ENCODE assay signal across 12 cellular contexts in the genomic region with DNA sequence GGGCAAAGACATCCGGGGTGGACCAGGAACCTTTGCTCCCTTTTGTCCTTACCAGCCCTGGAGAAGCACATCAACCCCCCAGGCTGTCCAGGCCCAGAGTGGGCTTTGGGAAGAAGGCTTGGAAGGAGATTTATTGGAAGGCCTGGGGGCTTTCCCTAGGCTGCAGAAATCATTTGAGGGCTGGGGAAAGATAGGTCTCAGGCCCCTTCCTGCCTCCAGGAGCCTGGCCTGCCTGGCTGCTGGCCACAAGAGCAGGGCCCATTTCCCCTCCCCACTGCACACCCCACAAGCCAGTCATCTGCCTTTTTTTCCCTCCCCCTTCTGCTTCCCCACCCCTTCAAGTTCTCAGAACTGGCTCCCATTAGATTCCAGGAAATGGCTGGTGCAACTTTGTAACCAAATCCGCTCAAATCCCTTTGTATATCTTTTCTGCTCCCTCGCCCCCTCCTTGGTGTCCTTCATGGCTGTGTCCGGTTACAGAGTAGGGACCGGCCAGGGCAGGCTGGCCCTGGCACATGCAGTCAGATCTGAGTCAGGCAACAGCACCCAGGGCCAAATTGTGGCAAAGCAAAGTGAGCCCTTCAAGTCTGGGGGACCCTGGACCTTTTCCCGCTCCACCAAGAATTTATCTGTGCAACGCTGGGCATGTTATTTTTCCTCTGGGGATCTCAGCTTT. TPM values are rescaled to one million over a fixed set of nuclear protein-coding genes. Genes with fewer than 3 reads are reported as not detected.
DNase-seq lines count a peak whose midpoint lies in the region; ATAC-seq and TF ChIP-seq lines count a peak whose summit lies in the region.
"Had no signal": no experiment of that assay in that cellular context is flagged by ENCODE, and none has a peak within 500 bp of the region (broad histone marks: within the 10 kb centered on the region; RNA-seq: fewer than 3 reads in every experiment).

No MANE protein-coding gene starts in this region.

- intact Hi-C loops in dorsolateral prefrontal cortex (cut with DNase I), result no loop called here

- H3K4me1 ChIP-seq in SJCRH30, result peaks cover 20% of the 10 kb centered on the region

- H3K4me3 ChIP-seq in SJCRH30, result no peak overlapping the region
- H3K4me3 ChIP-seq in coronary artery, result no peak overlapping the region
- no peak overlapping the region for H3K4me3 ChIP-seq in retinal pigment epithelial cell (ENCODE audit: low read length)
- H3K4me3 ChIP-seq in dorsolateral prefrontal cortex, result no peak overlapping the region

- no peaks in the 10 kb centered on the region for H3K27me3 ChIP-seq in SJCRH30
- H3K27me3 ChIP-seq in dorsolateral prefrontal cortex, result no peaks in the 10 kb centered on the region

- peak overlapping the region; percentile 23; the same call in 1 of the 2 replicates for H3K27ac ChIP-seq in SJCRH30
- peak overlapping the region; percentile 3 to 20 for H3K27ac ChIP-seq in coronary artery
- H3K27ac ChIP-seq in dorsolateral prefrontal cortex, result no peak overlapping the region

- no peaks in the 10 kb centered on the region for H3K36me3 ChIP-seq in SJCRH30

- ATAC-seq in GM19324 (IDR thresholded peaks at IDR 0.05; ENCODE audit: low FRiP score, unreplicated experiment), result no peak

- H3K9me3 ChIP-seq in SJCRH30 (replicated peaks), result no peaks in the 10 kb centered on the region

- TF ChIP-seq CTCF in coronary artery (IDR thresholded peaks at IDR 0.05), result no peak
- TF ChIP-seq CTCF in retinal pigment epithelial cell (conservative IDR thresholded peaks at IDR 0.05; ENCODE audit: low read depth, low read length), result no peak
- no peak for TF ChIP-seq CTCF in dorsolateral prefrontal cortex (IDR thresholded peaks at IDR 0.05 in 54 of 56, conservative IDR thresholded peaks at IDR 0.05 in 2 of 56; ENCODE audit: low read depth in 1 of 56, partially characterized antibody in 56 of 56)

- peak; percentile 39 for DNase-seq in GF-D8 (lab: John Stamatoyannopoulos, UW)
- peak; percentile 59 to 79 for DNase-seq in SJCRH30
- no peak for DNase-seq in coronary artery (ENCODE audit: low spot score)
- peak; percentile 24 for DNase-seq in retinal pigment epithelial cell (ENCODE audit: low read depth)
- no peak for DNase-seq in anterior cingulate cortex (lab: John Stamatoyannopoulos, UW)
- DNase-seq in dorsolateral prefrontal cortex, result no peak
- DNase-seq in activated CD8-positive, alpha-beta memory T cell treated with anti-CD3 and anti-CD28 coated beads, Interleukin-2, amount 50 U/mL, for 48 hours, result no peak
- DNase-seq: activated CD4-positive, CD25-positive, alpha-beta regulatory T cell; NCI-H226 had no signal

RNA-seq across cellular contexts. Expression of a gene that starts 20.8 kb away (rescaled TPM):
- not detected in 2 replicates for total RNA-seq in SJCRH30 (2014; rRNA removed; shearing (Covaris generic))
- total RNA-seq in dorsolateral prefrontal cortex, result not detected
- total RNA-seq: H1, mucosa of gallbladder had no signal

Comparison
In these comparisons a context has a peak if more than half of its experiments do, and no peak if none do; other contexts are left out.
1. DNase-seq: peak in GF-D8 (single experiment), SJCRH30 (2 of 2) and retinal pigment epithelial cell (single experiment); none in coronary artery (single experiment), anterior cingulate cortex (0 of 58), dorsolateral prefrontal cortex (0 of 10) and activated CD8-positive, alpha-beta memory T cell treated with anti-CD3 and anti-CD28 coated beads, Interleukin-2, amount 50 U/mL, for 48 hours (single experiment).
2. H3K27ac ChIP-seq: peak in SJCRH30 (single experiment) and coronary artery (2 of 2); none in dorsolateral prefrontal cortex (0 of 59).